Comparison of ENCODE assay signal across 1 cellular context in genomic region chr19:4052993-4053422, GRCh38.
TF ChIP-seq lines count a peak whose summit lies in the region.

No MANE protein-coding gene starts in this region.

TF ChIP-seq in H1, 55 proteins besides CTCF, POLR2A, EP300 and RAD21:
- TF ChIP-seq RXRA (IDR thresholded peaks at IDR 0.05; ENCODE audit: insufficient read depth, low read depth, low read length): no peak
- TF ChIP-seq SP1 (IDR thresholded peaks at IDR 0.05; ENCODE audit: low read depth, low read length): no peak
- no peak for TF ChIP-seq TAF1 (IDR thresholded peaks at IDR 0.05; ENCODE audit: low read depth, low read length)
- no peak for TF ChIP-seq SAP30 (IDR thresholded peaks at IDR 0.05; ENCODE audit: insufficient read depth, insufficient replicate concordance, low read length)
- no peak for TF ChIP-seq RBBP5 (IDR thresholded peaks at IDR 0.05; ENCODE audit: borderline replicate concordance, low read depth, low read length)
- TF ChIP-seq SRF (IDR thresholded peaks at IDR 0.05; ENCODE audit: low read depth, low read length): no peak
